In the genomic region with DNA sequence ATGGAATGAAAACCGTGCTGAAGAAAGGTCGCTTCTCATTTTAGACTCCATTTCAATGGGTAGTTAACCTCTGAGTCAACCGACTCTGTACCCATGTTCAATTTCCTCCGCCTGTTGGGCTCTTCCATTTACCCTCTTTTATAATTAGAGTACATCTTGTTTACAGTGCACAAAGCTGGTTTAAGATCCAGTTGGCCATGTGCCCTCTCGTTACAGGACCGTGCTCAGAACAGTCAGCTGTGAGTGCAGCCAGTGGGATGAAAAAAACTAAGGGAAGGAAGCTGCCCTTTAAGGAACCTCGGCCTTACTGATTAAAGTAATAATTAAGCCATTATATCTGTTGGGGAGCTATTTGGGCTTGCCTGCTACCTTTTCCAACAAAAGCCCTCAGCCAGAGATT, we compare ENCODE assay signal across 14 cellular contexts.
DNase-seq lines count a peak whose midpoint lies in the region; ATAC-seq, FAIRE-seq and TF ChIP-seq lines count a peak whose summit lies in the region.
"Had no signal": no experiment of that assay in that cellular context is flagged by ENCODE, and none has a peak within 500 bp of the region (broad histone marks: within the 10 kb centered on the region; RNA-seq: fewer than 3 reads in every experiment).

No MANE protein-coding gene starts in this region.

- H3K36me3 ChIP-seq in prostate gland = no peaks in the 10 kb centered on the region
- H3K36me3 ChIP-seq: uterus had no signal

- no peak for TF ChIP-seq CTCF in prostate gland (IDR thresholded peaks at IDR 0.05)

- no peaks in the 10 kb centered on the region for H3K9me3 ChIP-seq in prostate gland
- H3K9me3 ChIP-seq: uterus had no signal

- intact Hi-C loops in Right ventricle myocardium superior (cut with DNase I) (no loop called here), prostate gland (cut with DNase I) (no loop called here)

- FAIRE-seq in GM19239 (lab: Jason Lieb, UNC) = no peak
- FAIRE-seq: K562 had no signal

- peak; percentile 72 for ATAC-seq in Right ventricle myocardium superior (ENCODE audit: poor library complexity)
- no peak for ATAC-seq in GM18498 (IDR thresholded peaks at IDR 0.05; ENCODE audit: unreplicated experiment)
- ATAC-seq: K562 had no signal

- WGBS in prostate gland = 13% methylated on average over 7 of the region's 7 CpGs

- H3K27me3 ChIP-seq in prostate gland (replicated peaks; ENCODE audit: insufficient read depth) = no peaks in the 10 kb centered on the region
- H3K27me3 ChIP-seq: uterus had no signal

- no peak for TF ChIP-seq POLR2A in prostate gland (IDR thresholded peaks at IDR 0.05)

- H3K4me3 ChIP-seq in prostate gland = no peak overlapping the region
- H3K4me3 ChIP-seq: K562, uterus had no signal

- H3K4me1 ChIP-seq in prostate gland (replicated peaks) = peaks cover 8% of the 10 kb centered on the region
- H3K4me1 ChIP-seq: uterus had no signal

- DNase-seq in EH (ENCODE audit: low read depth) (peak; percentile 35), NCI-H2227 treated with DMSO at 0.1 percent for 48 hours (lab: John Stamatoyannopoulos, UW) (peak; percentile 34), Right ventricle myocardium superior (no peak), prostate gland (ENCODE audit: low spot score) (peak; percentile 48), GM19239 (ENCODE audit: insufficient read length, low spot score) (no peak), activated gamma-delta T cell treated with Interleukin-2 at 50 U/mL for 16 hours (no peak), HUDEP-2 (lab: John Stamatoyannopoulos, UW; ENCODE audit: unreplicated experiment in 76 of 76) (no peak)
- DNase-seq: activated CD4-positive, alpha-beta memory T cell treated with anti-CD3 and anti-CD28 coated beads for 36 hours; activated effector memory CD4-positive, alpha-beta T cell treated with anti-CD3 and anti-CD28 coated beads, Interleukin-2, amount 50 U/mL, for 16 hours; DND-41; NCI-H2171 treated with DMSO at 0.1 percent for 48 hours had no signal

- no peak overlapping the region for H3K27ac ChIP-seq in prostate gland
- H3K27ac ChIP-seq: uterus had no signal

Comparison
In these comparisons a context has a peak if more than half of its experiments do, and no peak if none do; other contexts are left out.
1. DNase-seq: peak in EH (single experiment), NCI-H2227 treated with DMSO at 0.1 percent for 48 hours (single experiment) and prostate gland (single experiment); none in Right ventricle myocardium superior (single experiment), GM19239 (single experiment), activated gamma-delta T cell treated with Interleukin-2 at 50 U/mL for 16 hours (single experiment) and HUDEP-2 (0 of 76).